In genomic region chr3:196739671-196740475, GRCh38 we compare ENCODE assay signal across 8 cellular contexts. TPM values are rescaled to one million over a fixed set of nuclear protein-coding genes. Genes with fewer than 3 reads are reported as not detected.
DNase-seq lines count a peak whose midpoint lies in the region; ATAC-seq and TF ChIP-seq lines count a peak whose summit lies in the region.

Gene PAK2, plus strand, starts transcription at chr3:196739857. Its CDS starts 42,790 bp downstream, at chr3:196782647.

- H3K9me3 Mint-ChIP-seq in activated T-cell treated with anti-CD3 and anti-CD28 coated beads, Interleukin-2, amount 50 U/mL, for 24 hours: no peaks in the 10 kb centered on the region

- peak within 1 kb of the TSS; percentile 96 for H3K4me3 Mint-ChIP-seq in activated T-cell treated with anti-CD3 and anti-CD28 coated beads, Interleukin-2, amount 50 U/mL, for 24 hours

- H3K36me3 Mint-ChIP-seq in activated T-cell treated with anti-CD3 and anti-CD28 coated beads, Interleukin-2, amount 50 U/mL, for 24 hours (ENCODE audit: low read depth): peaks cover 39% of the 10 kb centered on the region

- intact Hi-C loops in Panc1 (cut with micrococcal nuclease; ENCODE audit: unreplicated experiment) (no loop called here), mucosa of descending colon (cut with DNase I, micrococcal nuclease) (no loop called here)

- DNase-seq in DMS153 (lab: John Stamatoyannopoulos, UW) (peak; percentile 56), Panc1 (ENCODE audit: low read depth, low spot score) (peak; percentile 43), epithelial cell of proximal tubule (ENCODE audit: low read depth) (no peak), mucosa of descending colon (peak; percentile 95 to 96 (median 96))
- DNase-seq in activated T-cell treated with anti-CD3 and anti-CD28 coated beads, Interleukin-2, amount 50 U/mL, for 24 hours: peak; percentile 92
- peak; percentile 65 to 85 for DNase-seq in stimulated activated CD8-positive, alpha-beta memory T cell treated with anti-CD3 and anti-CD28 coated beads, Interleukin-4, amount 100 ng/mL, for 1 hour (ENCODE audit: low read depth in 2 of 2, low spot score in 1 of 2)

- no peaks in the 10 kb centered on the region for H3K27me3 ChIP-seq in Panc1 (ENCODE audit: control insufficient read depth, insufficient read depth, low read length)

- TF ChIP-seq CTCF in Panc1 (IDR thresholded peaks at IDR 0.05): no peak
- TF ChIP-seq CTCF in epithelial cell of proximal tubule (conservative IDR thresholded peaks at IDR 0.05; ENCODE audit: low read depth, low read length): no peak
- TF ChIP-seq CTCF in mucosa of descending colon (IDR thresholded peaks at IDR 0.05): no peak

- BruUV-seq in Panc1 (replicated peaks; lab: Mats Ljungman, UMichigan): no TSS peak

- peak within 1 kb of the TSS; percentile 98 for H3K27ac Mint-ChIP-seq in activated T-cell treated with anti-CD3 and anti-CD28 coated beads, Interleukin-2, amount 50 U/mL, for 24 hours

- in situ Hi-C loops in Panc1 (cut with HindIII; ENCODE audit: low pct_unique_long_range_greater_than_20kb, low sequenced_read_pairs): no loop called here

- CTCF ChIA-PET in Panc1 (lab: Charles Lee): no interaction called here

- H3K4me1 Mint-ChIP-seq in activated T-cell treated with anti-CD3 and anti-CD28 coated beads, Interleukin-2, amount 50 U/mL, for 24 hours (ENCODE audit: low read depth): peaks cover 28% of the 10 kb centered on the region

- H3K4me1 ChIP-seq in Panc1 (ENCODE audit: control insufficient read depth, insufficient read depth, low read length) (peaks cover 17% of the 10 kb centered on the region), mucosa of descending colon (ENCODE audit: low read depth) (peaks cover 11% of the 10 kb centered on the region)

- H3K27me3 Mint-ChIP-seq in activated T-cell treated with anti-CD3 and anti-CD28 coated beads, Interleukin-2, amount 50 U/mL, for 24 hours: no peaks in the 10 kb centered on the region

- H3K27ac ChIP-seq in KOPT-K1 (ENCODE audit: low read depth, low read length, poor library complexity, severe bottlenecking) (peak within 1 kb of the TSS; percentile 92), Panc1 (ENCODE audit: low read length) (peak within 1 kb of the TSS; percentile 99)

- peaks cover 5% of the 10 kb centered on the region for H3K9me3 ChIP-seq in KOPT-K1 (ENCODE audit: insufficient read depth, low read length, poor library complexity, severe bottlenecking)
- no peaks in the 10 kb centered on the region for H3K9me3 ChIP-seq in Panc1 (ENCODE audit: control insufficient read depth, insufficient read depth, low read depth, low read length)
- H3K9me3 ChIP-seq in mucosa of descending colon: no peaks in the 10 kb centered on the region

- H3K36me3 ChIP-seq in KOPT-K1 (ENCODE audit: insufficient read depth, low read length) (peaks cover 26% of the 10 kb centered on the region), Panc1 (ENCODE audit: control insufficient read depth, insufficient read depth, low read length) (peaks cover 2% of the 10 kb centered on the region; the same call in 1 of the 2 replicates), mucosa of descending colon (ENCODE audit: low read depth) (no peaks in the 10 kb centered on the region)

- ATAC-seq in GM21723 (IDR thresholded peaks at IDR 0.05; ENCODE audit: unreplicated experiment) (peak; percentile 89), Panc1 (peak; percentile 97), mucosa of descending colon (peak; percentile 96)

- H3K4me3 ChIP-seq in Panc1 (ENCODE audit: low read depth in 2 of 2, low read length in 2 of 2) (peak within 1 kb of the TSS; percentile 94), epithelial cell of proximal tubule (ENCODE audit: low read depth, low read length) (peak within 1 kb of the TSS; percentile 93), mucosa of descending colon (peak within 1 kb of the TSS; percentile 80)

- POLR2A ChIA-PET in Panc1 (lab: Charles Lee): interaction anchor here (0.6 to 1.2 kb wide), 9 partner anchors 9 to 1192 kb away, joined by 3 to 15 read pairs (median 5); partner anchors contain the start of genes CEP19 and PIGX

RNA-seq across cellular contexts. Expression of gene PAK2, which starts in this region (rescaled TPM):
- total RNA-seq in Panc1 (2021; ENCODE audit: unreplicated experiment) (185 TPM), epithelial cell of proximal tubule (36.5 and 52.1 TPM in 2 replicates), mucosa of descending colon (10 to 100 TPM; 50.6 to 74.7 (median 69.6) TPM)
- 115 TPM for polyA plus RNA-seq in Panc1 (2012; ENCODE audit: insufficient read length)
